12 cellular contexts compared by ENCODE assay signal in the genomic region with DNA sequence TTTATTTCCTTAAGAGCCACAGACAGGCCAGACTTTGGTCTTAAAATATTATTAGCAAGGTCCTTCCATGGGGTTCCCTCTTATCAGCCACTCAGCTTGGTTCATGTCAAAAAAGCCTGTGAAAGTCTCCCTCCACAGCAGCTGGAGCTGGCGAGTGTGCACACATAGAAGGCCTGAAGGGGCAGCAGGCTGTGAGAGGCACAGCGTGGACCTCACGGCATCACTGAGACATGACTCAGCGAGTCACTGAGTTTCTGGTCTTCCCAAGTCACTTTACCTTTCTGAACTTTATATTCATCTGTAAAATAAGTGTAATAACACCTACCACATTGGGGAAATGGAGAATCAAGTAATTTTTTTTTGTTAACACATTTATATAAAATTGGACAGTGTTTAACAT. TPM values are rescaled to one million over a fixed set of nuclear protein-coding genes. Genes with fewer than 3 reads are reported as not detected.
A peak's percentile ranks its signal among the peaks of the same experiment; 100 is the strongest.
DNase-seq lines count a peak whose midpoint lies in the region; FAIRE-seq and TF ChIP-seq lines count a peak whose summit lies in the region.
"Had no signal": no experiment of that assay in that cellular context is flagged by ENCODE, and none has a peak within 500 bp of the region (broad histone marks: within the 10 kb centered on the region; RNA-seq: fewer than 3 reads in every experiment).

No MANE protein-coding gene starts in this region.

- no peak overlapping the region for H3K4me3 ChIP-seq in astrocyte (ENCODE audit: insufficient read depth, low read depth, low read length)
- H3K4me3 ChIP-seq: vagina had no signal

- peak overlapping the region; percentile 85 for H3K27ac Mint-ChIP-seq in astrocyte (ENCODE audit: unreplicated experiment)
- H3K27ac Mint-ChIP-seq: dendritic cell treated with granulocyte-macrophage colony-stimulating factor and Interleukin-4, amounts not matched to agents 40 ng/mL and 50 ng/mL, for 4 days had no signal

- no peaks in the 10 kb centered on the region for H3K9me3 Mint-ChIP-seq in astrocyte (ENCODE audit: unreplicated experiment)
- H3K9me3 Mint-ChIP-seq: dendritic cell treated with granulocyte-macrophage colony-stimulating factor and Interleukin-4, amounts not matched to agents 40 ng/mL and 50 ng/mL, for 4 days had no signal

- no peak overlapping the region for H3K4me3 Mint-ChIP-seq in astrocyte (ENCODE audit: unreplicated experiment)
- H3K4me3 Mint-ChIP-seq: dendritic cell treated with granulocyte-macrophage colony-stimulating factor and Interleukin-4, amounts not matched to agents 40 ng/mL and 50 ng/mL, for 4 days had no signal

- peaks cover 8% of the 10 kb centered on the region for H3K36me3 Mint-ChIP-seq in astrocyte (ENCODE audit: low read depth, unreplicated experiment)

- H3K79me2 ChIP-seq in astrocyte (ENCODE audit: insufficient read depth, low read length), result peaks cover 33% of the 10 kb centered on the region

- H3K27ac ChIP-seq in astrocyte (ENCODE audit: low read depth, low read length), result peak overlapping the region; percentile 7
- H3K27ac ChIP-seq: parathyroid adenoma, vagina had no signal

- no peaks in the 10 kb centered on the region for H3K9me3 ChIP-seq in astrocyte (ENCODE audit: insufficient read depth, low read depth, low read length)
- H3K9me3 ChIP-seq: vagina had no signal

- H3K9ac ChIP-seq in astrocyte (ENCODE audit: low read length), result peak overlapping the region; percentile 12
- H3K9ac ChIP-seq: parathyroid adenoma had no signal

- FAIRE-seq in astrocyte (lab: Jason Lieb, UNC), result no peak
- FAIRE-seq in frontal cortex (lab: Jason Lieb, UNC), result no peak

- peaks cover 6% of the 10 kb centered on the region for H3K4me1 Mint-ChIP-seq in astrocyte (ENCODE audit: low read depth, unreplicated experiment)

- peaks cover 4% of the 10 kb centered on the region for H3K4me1 ChIP-seq in astrocyte (ENCODE audit: insufficient read depth, low read length)
- H3K4me1 ChIP-seq: parathyroid adenoma, vagina had no signal

- H3K4me2 ChIP-seq in astrocyte (ENCODE audit: low read length), result no peak overlapping the region

- peak; percentile 36 for TF ChIP-seq CTCF in astrocyte (IDR thresholded peaks at IDR 0.05; ENCODE audit: insufficient read depth, low read depth, low read length)

- peaks cover 14% of the 10 kb centered on the region for H3K36me3 ChIP-seq in astrocyte (ENCODE audit: insufficient read depth, low read length)

- DNase-seq in AG08396 (ENCODE audit: low spot score) (peak; percentile 45), HCEC 1CT (peak; percentile 56), astrocyte (ENCODE audit: low read depth) (peak; percentile 59), iPS-NIHi7 (ENCODE audit: extremely low spot score) (peak; percentile 28), SW480 (ENCODE audit: low spot score) (no peak), hypothalamus (lab: John Stamatoyannopoulos, UW) (no peak), frontal cortex (ENCODE audit: low spot score in 2 of 2) (no peak)
- no peak for DNase-seq in activated effector memory CD4-positive, alpha-beta T cell treated with anti-CD3 and anti-CD28 coated beads, Interleukin-2, amount 50 U/mL, for 16 hours
- DNase-seq: NCI-H2227 treated with DMSO at 0.1 percent for 48 hours had no signal

- no peaks in the 10 kb centered on the region for H3K27me3 Mint-ChIP-seq in astrocyte (ENCODE audit: low read depth, unreplicated experiment)
- H3K27me3 Mint-ChIP-seq: dendritic cell treated with granulocyte-macrophage colony-stimulating factor and Interleukin-4, amounts not matched to agents 40 ng/mL and 50 ng/mL, for 4 days had no signal

- no peak overlapping the region for H2AFZ ChIP-seq in astrocyte (ENCODE audit: low read depth, low read length)
- H2AFZ ChIP-seq: parathyroid adenoma had no signal

- H4K20me1 ChIP-seq in astrocyte (ENCODE audit: insufficient read depth, low read length), result peaks cover 9% of the 10 kb centered on the region

- no peaks in the 10 kb centered on the region for H3K27me3 ChIP-seq in astrocyte (ENCODE audit: insufficient read depth, low read length)
- H3K27me3 ChIP-seq: vagina had no signal

RNA-seq across cellular contexts. Expression of a gene that starts 8.7 kb away (rescaled TPM):
- 8.4 and 10.2 TPM in 2 replicates for total RNA-seq in astrocyte
- 2.4 TPM for total RNA-seq in frontal cortex

RNA-seq across cellular contexts. Expression of a gene that starts 39.0 kb away (rescaled TPM):
- total RNA-seq in astrocyte, result 231 and 267 TPM in 2 replicates
- total RNA-seq in frontal cortex, result 422 TPM

RNA-seq across cellular contexts. Expression of a gene that starts 39.2 kb away (rescaled TPM):
- total RNA-seq in astrocyte (14.1 and 18.0 TPM in 2 replicates), frontal cortex (9.4 TPM)

Comparison
In these comparisons a context has a peak if more than half of its experiments do, and no peak if none do; other contexts are left out.
1. DNase-seq: peak in AG08396 (single experiment), HCEC 1CT (single experiment), astrocyte (single experiment) and iPS-NIHi7 (single experiment); none in activated effector memory CD4-positive, alpha-beta T cell treated with anti-CD3 and anti-CD28 coated beads, Interleukin-2, amount 50 U/mL, for 16 hours (single experiment), SW480 (single experiment), hypothalamus (0 of 51) and frontal cortex (0 of 2).